Comparison of ENCODE assay signal across 16 cellular contexts in genomic region chr7:97513326-97513725, GRCh38.
DNase-seq lines count a peak whose midpoint lies in the region; ATAC-seq, FAIRE-seq and TF ChIP-seq lines count a peak whose summit lies in the region.
"Had no signal": no experiment of that assay in that cellular context is flagged by ENCODE, and none has a peak within 500 bp of the region (broad histone marks: within the 10 kb centered on the region; RNA-seq: fewer than 3 reads in every experiment).

No MANE protein-coding gene starts in this region.

- no peak overlapping the region for H3K4me3 Mint-ChIP-seq in neural progenitor cell
- H3K4me3 Mint-ChIP-seq: activated T-cell treated with anti-CD3 and anti-CD28 coated beads, Interleukin-2, amount 50 U/mL, for 4 hours; GM23338 had no signal

- no peaks in the 10 kb centered on the region for H3K9me1 ChIP-seq in K562 (ENCODE audit: control insufficient read depth, insufficient read depth, low read length)

- H3K4me3 ChIP-seq in K562 (no peak overlapping the region), neural progenitor cell (no peak overlapping the region)
- H3K4me3 ChIP-seq: GM23338, heart left ventricle had no signal

- no peaks in the 10 kb centered on the region for H3K36me3 ChIP-seq in K562 (ENCODE audit: control insufficient read depth, insufficient read depth, low read length)
- H3K36me3 ChIP-seq in neural progenitor cell = no peaks in the 10 kb centered on the region
- H3K36me3 ChIP-seq: heart left ventricle had no signal

- DNase-seq in K562 (ENCODE audit: extremely low read depth in 1 of 4, low spot score in 3 of 4) (no peak), neural progenitor cell (ENCODE audit: low spot score) (no peak), germinal center (ENCODE audit: low spot score) (no peak)
- DNase-seq: activated CD4-positive, alpha-beta T cell treated with anti-CD3 and anti-CD28 coated beads, Interleukin-2, amount 50 U/mL, for 1 hour; activated T-cell treated with anti-CD3 and anti-CD28 coated beads, Interleukin-2, amount 50 U/mL, for 4 hours; DMS79; heart left ventricle; KG1; substantia nigra had no signal

- H3K27me3 Mint-ChIP-seq in neural progenitor cell (ENCODE audit: insufficient read depth, low read depth) = no peaks in the 10 kb centered on the region

- H3K27ac ChIP-seq in K562 (ENCODE audit: extremely low read depth, low read depth, low read length) (no peak overlapping the region), neural progenitor cell (no peak overlapping the region)
- H3K27ac ChIP-seq: heart left ventricle had no signal

- no peaks in the 10 kb centered on the region for H3K9me3 Mint-ChIP-seq in neural progenitor cell
- H3K9me3 Mint-ChIP-seq: activated T-cell treated with anti-CD3 and anti-CD28 coated beads, Interleukin-2, amount 50 U/mL, for 4 hours; GM23338 had no signal

- no peak for TF ChIP-seq POLR2A in K562 (conservative IDR thresholded peaks at IDR 0.05)

- H2AFZ ChIP-seq in K562 (ENCODE audit: low read depth, low read length) (peak overlapping the region; percentile 60; the same call in 1 of the 2 replicates), neural progenitor cell (replicated peaks) (no peak overlapping the region)

- no peak for TF ChIP-seq CTCF in K562 (IDR thresholded peaks at IDR 0.05 in 2 of 3, conservative IDR thresholded peaks at IDR 0.05 in 1 of 3; ENCODE audit: insufficient read depth in 2 of 3, low read depth in 1 of 3, low read length in 3 of 3)
- TF ChIP-seq CTCF in neural progenitor cell (IDR thresholded peaks at IDR 0.05) = no peak

- H3K9me3 ChIP-seq in K562 (replicated peaks; ENCODE audit: control insufficient read depth, insufficient read depth, low read depth, low read length) = no peaks in the 10 kb centered on the region
- H3K9me3 ChIP-seq in neural progenitor cell (ENCODE audit: low read depth) = no peaks in the 10 kb centered on the region
- H3K9me3 ChIP-seq: heart left ventricle had no signal

- peaks cover 3 to 27% of the 10 kb centered on the region in 2 experiments; a peak in 4 of 5 replicates for H3K4me1 ChIP-seq in K562 (replicated peaks in 1 of 2; ENCODE audit: control insufficient read depth in 2 of 2, insufficient read depth in 2 of 2, low read length in 2 of 2)
- peaks cover 3% of the 10 kb centered on the region for H3K4me1 ChIP-seq in neural progenitor cell
- H3K4me1 ChIP-seq: heart left ventricle had no signal

- no TSS peak for BruUV-seq in K562 (replicated peaks; lab: Mats Ljungman, UMichigan)

- no peaks in the 10 kb centered on the region for H3K79me2 ChIP-seq in K562 (ENCODE audit: control insufficient read depth, insufficient read depth, low read length)
- no peaks in the 10 kb centered on the region for H3K79me2 ChIP-seq in neural progenitor cell (ENCODE audit: low read depth)

- no peak overlapping the region for H3K27ac Mint-ChIP-seq in neural progenitor cell

- no peaks in the 10 kb centered on the region for H3K27me3 ChIP-seq in K562 (ENCODE audit: control insufficient read depth in 2 of 2, insufficient read depth in 2 of 2, low read length in 2 of 2)
- peaks cover 18% of the 10 kb centered on the region for H3K27me3 ChIP-seq in neural progenitor cell
- H3K27me3 ChIP-seq: heart left ventricle had no signal

- no peak for TF ChIP-seq EP300 in K562 (IDR thresholded peaks at IDR 0.05; ENCODE audit: low read length)

- intact Hi-C loops in K562 (cut with micrococcal nuclease) = no loop called here

- no peaks in the 10 kb centered on the region for H4K20me1 ChIP-seq in K562 (replicated peaks; ENCODE audit: control insufficient read depth, insufficient read depth, low read length)
- H4K20me1 ChIP-seq in neural progenitor cell (ENCODE audit: low read depth) = no peaks in the 10 kb centered on the region

- no peaks in the 10 kb centered on the region for H3F3A ChIP-seq in neural progenitor cell (ENCODE audit: low read depth)

- H3K4me1 Mint-ChIP-seq in neural progenitor cell = no peaks in the 10 kb centered on the region
- H3K4me1 Mint-ChIP-seq: GM23338 had no signal

- H3K9ac ChIP-seq in K562 (ENCODE audit: insufficient read depth in 1 of 2, low read depth in 2 of 2, low read length in 2 of 2) (no peak overlapping the region), neural progenitor cell (no peak overlapping the region)

- no peaks in the 10 kb centered on the region for H3K36me3 Mint-ChIP-seq in neural progenitor cell

- POLR2A ChIA-PET in K562 (lab: Yijun Ruan, JAX) = no interaction called here

- ATAC-seq in GM18867 (IDR thresholded peaks at IDR 0.05; ENCODE audit: unreplicated experiment) (peak; percentile 81), GM21576 (IDR thresholded peaks at IDR 0.05; ENCODE audit: unreplicated experiment) (peak; percentile 74), HG03432 (IDR thresholded peaks at IDR 0.05; ENCODE audit: unreplicated experiment) (peak; percentile 76), K562 (peak; percentile 47; the same call in 2 of the 3 replicates), HG02981 (IDR thresholded peaks at IDR 0.05; ENCODE audit: unreplicated experiment) (no peak)
- ATAC-seq: activated T-cell treated with anti-CD3 and anti-CD28 coated beads, Interleukin-2, amount 50 U/mL, for 4 hours; GM23338; heart left ventricle had no signal

- no peak for FAIRE-seq in K562 (lab: Jason Lieb, UNC)
- FAIRE-seq: bronchial epithelial cell, TTC549 had no signal

- CTCF ChIA-PET in K562 (lab: Yijun Ruan, JAX; ENCODE audit: low intra/inter-chr PET ratio) = no interaction called here

- H3K4me2 ChIP-seq in K562 (ENCODE audit: insufficient read depth, low read length) (no peak overlapping the region), neural progenitor cell (no peak overlapping the region)
- H3K4me2 ChIP-seq: GM23338 had no signal

- no peak for TF ChIP-seq RAD21 in K562 (CRISPR knock-in tag; conservative IDR thresholded peaks at IDR 0.05 in 1 of 2, IDR thresholded peaks at IDR 0.05 in 1 of 2)

- in situ Hi-C loops in K562 (cut with MboI) = no loop called here

TF ChIP-seq in K562, 482 proteins besides CTCF, POLR2A, EP300 and RAD21:
- TF ChIP-seq TFAM (CRISPR knock-in tag; conservative IDR thresholded peaks at IDR 0.05) (no peak), SPI1 (IDR thresholded peaks at IDR 0.05; ENCODE audit: borderline replicate concordance, low read depth, low read length) (peak; percentile 31; the same call in 1 of the 2 replicates), HSF4 (CRISPR knock-in tag; IDR thresholded peaks at IDR 0.05; ENCODE audit: borderline replicate concordance) (no peak), PML (IDR thresholded peaks at IDR 0.05; ENCODE audit: low read length) (no peak), ZNF3 (CRISPR knock-in tag; IDR thresholded peaks at IDR 0.05) (no peak)
